Comparison of ENCODE assay signal across 22 cellular contexts in genomic region chr11:56819916-56820315, GRCh38.
DNase-seq lines count a peak whose midpoint lies in the region; ATAC-seq, FAIRE-seq and TF ChIP-seq lines count a peak whose summit lies in the region.
"Had no signal": no experiment of that assay in that cellular context is flagged by ENCODE, and none has a peak within 500 bp of the region (broad histone marks: within the 10 kb centered on the region; RNA-seq: fewer than 3 reads in every experiment).

No MANE protein-coding gene starts in this region.

- no peaks in the 10 kb centered on the region for H4K20me1 ChIP-seq in astrocyte (ENCODE audit: insufficient read depth, low read length)
- H4K20me1 ChIP-seq: BLaER1 had no signal

- FAIRE-seq in astrocyte (lab: Jason Lieb, UNC) = no peak
- FAIRE-seq: A549, HepG2 had no signal

- peaks cover 2% of the 10 kb centered on the region for H3K27me3 Mint-ChIP-seq in astrocyte (ENCODE audit: low read depth, unreplicated experiment)
- H3K27me3 Mint-ChIP-seq: CD4-positive, alpha-beta memory T cell; IgD-negative memory B cell had no signal

- peaks cover 15% of the 10 kb centered on the region for H3K4me1 Mint-ChIP-seq in astrocyte (ENCODE audit: low read depth, unreplicated experiment)
- H3K4me1 Mint-ChIP-seq: CD14-positive monocyte; CD4-positive, alpha-beta memory T cell; IgD-negative memory B cell had no signal

- DNase-seq in DMS53 (lab: John Stamatoyannopoulos, UW) = peak; percentile 9
- no peak for DNase-seq in DMS53 treated with DMSO at 0.1 percent for 48 hours (lab: John Stamatoyannopoulos, UW; ENCODE audit: unreplicated experiment)
- peak; percentile 7 for DNase-seq in astrocyte (ENCODE audit: low read depth)
- DNase-seq in foreskin keratinocyte = peak; percentile 40 to 52
- no peak for DNase-seq in DMS 273 treated with DMSO at 0.1 percent for 48 hours (lab: John Stamatoyannopoulos, UW)
- no peak for DNase-seq in DMS153 treated with DMSO at 0.1 percent for 48 hours (lab: John Stamatoyannopoulos, UW; ENCODE audit: unreplicated experiment)
- DNase-seq in sciatic nerve (ENCODE audit: low spot score) = no peak
- DNase-seq: AML-193; CD4-positive, alpha-beta memory T cell; DMS79 treated with DMSO at 0.1 percent for 48 hours; GF-D8; GOT3; H7; HFFc6; KG1 had no signal

- no peaks in the 10 kb centered on the region for H3K9me3 Mint-ChIP-seq in astrocyte (ENCODE audit: unreplicated experiment)

- H3K4me2 ChIP-seq in astrocyte (ENCODE audit: low read length) = no peak overlapping the region
- H3K4me2 ChIP-seq: A549, BLaER1 had no signal

- no peak overlapping the region for H3K27ac ChIP-seq in astrocyte (ENCODE audit: low read depth, low read length)
- no peak overlapping the region for H3K27ac ChIP-seq in foreskin keratinocyte
- H3K27ac ChIP-seq: 22Rv1, A549, BLaER1 had no signal

- H3K36me3 Mint-ChIP-seq in astrocyte (ENCODE audit: low read depth, unreplicated experiment) = no peaks in the 10 kb centered on the region
- H3K36me3 Mint-ChIP-seq: CD14-positive monocyte; CD4-positive, alpha-beta memory T cell; IgD-negative memory B cell had no signal

- H3K27me3 ChIP-seq in astrocyte (ENCODE audit: insufficient read depth, low read length) = no peaks in the 10 kb centered on the region
- peaks cover 16% of the 10 kb centered on the region for H3K27me3 ChIP-seq in foreskin keratinocyte
- H3K27me3 ChIP-seq: BLaER1 had no signal

- H3K36me3 ChIP-seq in astrocyte (ENCODE audit: insufficient read depth, low read length) = no peaks in the 10 kb centered on the region
- H3K36me3 ChIP-seq: BLaER1 had no signal

- TF ChIP-seq CTCF in astrocyte (IDR thresholded peaks at IDR 0.05; ENCODE audit: insufficient read depth, low read depth, low read length) = no peak
- TF ChIP-seq CTCF in foreskin keratinocyte (conservative IDR thresholded peaks at IDR 0.05) = no peak

- ATAC-seq in foreskin keratinocyte (peak; percentile 72), sciatic nerve (no peak)
- ATAC-seq: A549, HCT116, HepG2 had no signal

- intact Hi-C loops in sciatic nerve (cut with DNase I) = no loop called here

- no peak overlapping the region for H3K9ac ChIP-seq in astrocyte (ENCODE audit: low read length)
- H3K9ac ChIP-seq: BLaER1 had no signal

- no peak overlapping the region for H2AFZ ChIP-seq in astrocyte (ENCODE audit: low read depth, low read length)

- H3K27ac Mint-ChIP-seq in astrocyte (ENCODE audit: unreplicated experiment) = no peak overlapping the region
- H3K27ac Mint-ChIP-seq: CD14-positive monocyte; CD4-positive, alpha-beta memory T cell; HFFc6; IgD-negative memory B cell had no signal

- no peak overlapping the region for H3K4me3 Mint-ChIP-seq in astrocyte (ENCODE audit: unreplicated experiment)
- H3K4me3 Mint-ChIP-seq: CD14-positive monocyte; CD4-positive, alpha-beta memory T cell; HFFc6; IgD-negative memory B cell had no signal

- no peaks in the 10 kb centered on the region for H3K9me3 ChIP-seq in astrocyte (ENCODE audit: insufficient read depth, low read depth, low read length)
- H3K9me3 ChIP-seq: A549, BLaER1 had no signal

- H3K79me2 ChIP-seq in astrocyte (ENCODE audit: insufficient read depth, low read length) = no peaks in the 10 kb centered on the region

- H3K4me3 ChIP-seq in astrocyte (ENCODE audit: insufficient read depth, low read depth, low read length) = no peak overlapping the region
- H3K4me3 ChIP-seq: A549, BLaER1 had no signal

- H3K4me1 ChIP-seq in astrocyte (ENCODE audit: insufficient read depth, low read length) (no peaks in the 10 kb centered on the region), foreskin keratinocyte (no peaks in the 10 kb centered on the region)
- H3K4me1 ChIP-seq: A549, BLaER1 had no signal

Comparison
In these comparisons a context has a peak if more than half of its experiments do, and no peak if none do; other contexts are left out.
1. DNase-seq: peak in DMS53 (single experiment), astrocyte (single experiment) and foreskin keratinocyte (2 of 2); none in DMS53 treated with DMSO at 0.1 percent for 48 hours (single experiment), DMS 273 treated with DMSO at 0.1 percent for 48 hours (single experiment), DMS153 treated with DMSO at 0.1 percent for 48 hours (single experiment) and sciatic nerve (single experiment).